In the genomic region with DNA sequence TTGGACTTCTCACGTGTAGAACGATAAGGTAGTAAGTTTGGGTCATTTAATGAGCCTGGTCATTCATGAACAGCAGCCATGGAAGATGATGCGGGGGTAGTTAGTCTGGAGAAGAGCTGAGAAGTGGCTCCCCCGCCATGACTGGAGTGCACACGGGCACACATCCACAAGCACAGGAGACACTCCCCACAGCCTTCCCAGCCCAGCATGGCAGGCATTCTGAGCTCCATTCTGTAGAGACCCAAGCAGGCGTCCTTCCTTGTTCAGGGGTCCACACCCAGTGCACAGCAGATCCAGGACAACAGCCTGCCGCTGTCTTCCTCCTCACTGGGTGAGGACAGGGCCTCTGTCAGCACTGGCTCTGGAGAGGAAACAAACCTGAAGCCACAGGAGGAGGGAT, we compare ENCODE assay signal across 18 cellular contexts.
"Had no signal": no experiment of that assay in that cellular context is flagged by ENCODE, and none has a peak within 500 bp of the region (broad histone marks: within the 10 kb centered on the region; RNA-seq: fewer than 3 reads in every experiment).

No MANE protein-coding gene starts in this region.

- ATAC-seq: left ventricle myocardium superior; mucosa of descending colon; stimulated activated effector memory CD8-positive, alpha-beta T cell treated with anti-CD3 and anti-CD28 coated beads, Interleukin-12 subunit alpha, Interleukin-12 subunit beta, amount 100 ng/mL, for 72 hours; T-helper 17 cell had no signal

- H3K4me1 ChIP-seq: adrenal gland, ascending aorta, vagina had no signal

- H3K4me3 ChIP-seq: adrenal gland, ascending aorta, mucosa of descending colon, testis, vagina had no signal

- H3K27ac ChIP-seq: ascending aorta, vagina had no signal

- DNase-seq: activated CD4-positive, alpha-beta memory T cell treated with anti-CD3 and anti-CD28 coated beads, Interleukin-2, amount 10 ng/mL, durations not matched to agents 7 days and 5 days; activated CD4-positive, alpha-beta T cell treated with anti-CD3 and anti-CD28 coated beads, Interleukin-2, amount 10 ng/mL, durations not matched to agents 24 days and 14 days; activated naive CD4-positive, alpha-beta T cell; adrenal gland; brain microvascular endothelial cell; caudate nucleus; effector memory CD4-positive, alpha-beta T cell; left ventricle myocardium superior; mucosa of descending colon; naive B cell; occipital lobe; retina; stimulated activated CD4-positive, alpha-beta T cell treated with anti-CD3 and anti-CD28 coated beads, Interleukin-1b, Interleukin-23, amount 100 ng/mL, for 48 hours; T-helper 17 cell; testis had no signal

- H3K27me3 ChIP-seq: adrenal gland, ascending aorta, brain microvascular endothelial cell, testis, vagina had no signal

- H3K9me3 ChIP-seq: adrenal gland, ascending aorta, mucosa of descending colon, testis, vagina had no signal
